Comparison of ENCODE assay signal across 19 cellular contexts in genomic region chr1:233229291-233229690, GRCh38.
"Had no signal": no experiment of that assay in that cellular context is flagged by ENCODE, and none has a peak within 500 bp of the region (broad histone marks: within the 10 kb centered on the region; RNA-seq: fewer than 3 reads in every experiment).

No MANE protein-coding gene starts in this region.

- H3K9me3 ChIP-seq: gastrocnemius medialis, left lung, mucosa of descending colon, tibial nerve, uterus had no signal

- H2AFZ ChIP-seq: neural progenitor cell had no signal

- H3K27me3 ChIP-seq: dorsolateral prefrontal cortex, gastrocnemius medialis, left lung, neural progenitor cell, tibial nerve, uterus had no signal

- H3K4me3 ChIP-seq: dorsolateral prefrontal cortex, gastrocnemius medialis, left lung, mucosa of descending colon, neural progenitor cell, tibial nerve, uterus had no signal

- H3K27ac Mint-ChIP-seq: activated naive CD8-positive, alpha-beta T cell treated with anti-CD3 and anti-CD28 coated beads, Interleukin-2, amount 10 ng/mL, durations not matched to agents 7 days and 5 days; activated T-helper 1 cell treated with anti-CD3 and anti-CD28 coated beads, Interleukin-12 subunit alpha, Interleukin-12 subunit beta, Interleukin-2, Interleukin-4 antibody, amounts not matched to agents 30 ng/mL and 10 ng/mL and 1 ng/mL, durations not matched to agents 14 hours and 24 hours and 36 hours; brain; naive B cell; progenitor cell of endocrine pancreas; stimulated activated naive CD8-positive, alpha-beta T cell treated with anti-CD3 and anti-CD28 coated beads, Interleukin-15, Interleukin-2, amounts not matched to agents 100 ng/mL and 50 ng/mL, for 24 hours; T-helper 1 cell treated with Interleukin-12 subunit alpha and Interleukin-12 subunit beta and Interleukin-4 antibody, amounts not matched to agents 30 μg/mL and 1 μg/mL, for 36 hours had no signal

- ATAC-seq: gastrocnemius medialis, left lung, mucosa of descending colon had no signal

- H3K4me3 Mint-ChIP-seq: activated naive CD8-positive, alpha-beta T cell treated with anti-CD3 and anti-CD28 coated beads, Interleukin-2, amount 10 ng/mL, durations not matched to agents 7 days and 5 days; activated T-helper 1 cell treated with anti-CD3 and anti-CD28 coated beads, Interleukin-12 subunit alpha, Interleukin-12 subunit beta, Interleukin-2, Interleukin-4 antibody, amounts not matched to agents 30 ng/mL and 10 ng/mL and 1 ng/mL, durations not matched to agents 14 hours and 24 hours and 36 hours; brain; naive B cell; neural progenitor cell; stimulated activated naive CD8-positive, alpha-beta T cell treated with anti-CD3 and anti-CD28 coated beads, Interleukin-15, Interleukin-2, amounts not matched to agents 100 ng/mL and 50 ng/mL, for 24 hours; T-helper 1 cell treated with Interleukin-12 subunit alpha and Interleukin-12 subunit beta and Interleukin-4 antibody, amounts not matched to agents 30 μg/mL and 1 μg/mL, for 36 hours had no signal

- H3K4me1 ChIP-seq: gastrocnemius medialis, left lung, neural progenitor cell, tibial nerve, uterus had no signal

- H3K27me3 Mint-ChIP-seq: activated naive CD8-positive, alpha-beta T cell treated with anti-CD3 and anti-CD28 coated beads, Interleukin-2, amount 10 ng/mL, durations not matched to agents 7 days and 5 days; brain; naive B cell; progenitor cell of endocrine pancreas; stimulated activated naive CD8-positive, alpha-beta T cell treated with anti-CD3 and anti-CD28 coated beads, Interleukin-15, Interleukin-2, amounts not matched to agents 100 ng/mL and 50 ng/mL, for 24 hours had no signal

- H3K36me3 ChIP-seq: gastrocnemius medialis, left lung, neural progenitor cell, tibial nerve, uterus had no signal

- H3K4me2 ChIP-seq: neural progenitor cell had no signal

- H3K9me3 Mint-ChIP-seq: activated naive CD8-positive, alpha-beta T cell treated with anti-CD3 and anti-CD28 coated beads, Interleukin-2, amount 10 ng/mL, durations not matched to agents 7 days and 5 days; activated T-helper 1 cell treated with anti-CD3 and anti-CD28 coated beads, Interleukin-12 subunit alpha, Interleukin-12 subunit beta, Interleukin-2, Interleukin-4 antibody, amounts not matched to agents 30 ng/mL and 10 ng/mL and 1 ng/mL, durations not matched to agents 14 hours and 24 hours and 36 hours; brain; naive B cell; neural progenitor cell; stimulated activated naive CD8-positive, alpha-beta T cell treated with anti-CD3 and anti-CD28 coated beads, Interleukin-15, Interleukin-2, amounts not matched to agents 100 ng/mL and 50 ng/mL, for 24 hours; T-helper 1 cell treated with Interleukin-12 subunit alpha and Interleukin-12 subunit beta and Interleukin-4 antibody, amounts not matched to agents 30 μg/mL and 1 μg/mL, for 36 hours had no signal

- H3K36me3 Mint-ChIP-seq: neural progenitor cell had no signal

- DNase-seq: activated CD4-positive, CD25-positive, alpha-beta regulatory T cell treated with anti-CD3 and anti-CD28 coated beads, Interleukin-2, amount 50 U/mL, for 72 hours; activated gamma-delta T cell treated with Interleukin-2 at 50 U/mL for 16 hours; activated naive CD8-positive, alpha-beta T cell treated with anti-CD3 and anti-CD28 coated beads, Interleukin-2, amount 10 ng/mL, durations not matched to agents 7 days and 5 days; caudate nucleus; dorsolateral prefrontal cortex; gastrocnemius medialis; head of caudate nucleus; left lung; mammary epithelial cell; mucosa of descending colon; naive B cell; uterus had no signal

- H3K4me1 Mint-ChIP-seq: naive B cell had no signal

- H3K27ac ChIP-seq: dorsolateral prefrontal cortex, gastrocnemius medialis, left lung, neural progenitor cell, tibial nerve, uterus had no signal

- H3K9ac ChIP-seq: neural progenitor cell had no signal
